In genomic region chr1:25728301-25728935, GRCh38 we compare ENCODE assay signal across 16 cellular contexts.
DNase-seq lines count a peak whose midpoint lies in the region; ATAC-seq and TF ChIP-seq lines count a peak whose summit lies in the region.
"Had no signal": no experiment of that assay in that cellular context is flagged by ENCODE, and none has a peak within 500 bp of the region (broad histone marks: within the 10 kb centered on the region; RNA-seq: fewer than 3 reads in every experiment).

No MANE protein-coding gene starts in this region.

- H3K4me2 ChIP-seq in BLaER1 (peak overlapping the region; percentile 7; the same call in 1 of the 2 replicates), osteoblast (ENCODE audit: insufficient read depth, low read length) (no peak overlapping the region)

- H3K4me3 ChIP-seq in BLaER1 = no peak overlapping the region
- H3K4me3 ChIP-seq in Peyer's patch = no peak overlapping the region
- H3K4me3 ChIP-seq in osteoblast (ENCODE audit: insufficient read depth, low read length) = no peak overlapping the region
- H3K4me3 ChIP-seq: GM12878, left lung had no signal

- H3K9ac ChIP-seq in BLaER1 = no peak overlapping the region

- H3K9me3 Mint-ChIP-seq in glutamatergic neuron (ENCODE audit: unreplicated experiment) = peaks cover 2% of the 10 kb centered on the region
- H3K9me3 Mint-ChIP-seq: activated naive CD4-positive, alpha-beta T cell treated with anti-CD3 and anti-CD28 coated beads for 36 hours; naive thymus-derived CD8-positive, alpha-beta T cell had no signal

- DNase-seq in Peyer's patch (no peak), glutamatergic neuron (no peak), osteoblast (ENCODE audit: insufficient read length, low spot score, missing footprints) (peak; percentile 19), T-helper 2 cell (no peak)
- DNase-seq: activated CD4-positive, alpha-beta T cell treated with anti-CD3 and anti-CD28 coated beads for 48 hours; activated CD8-positive, alpha-beta memory T cell treated with anti-CD3 and anti-CD28 coated beads, Interleukin-2, amount 50 U/mL, for 48 hours; activated naive CD4-positive, alpha-beta T cell treated with anti-CD3 and anti-CD28 coated beads for 36 hours; naive thymus-derived CD8-positive, alpha-beta T cell; NCI-H2029 treated with DMSO at 0.1 percent for 48 hours; stimulated activated CD4-positive, alpha-beta T cell treated with anti-CD3 and anti-CD28 coated beads, Interleukin-1b, Interleukin-23, amount 100 ng/mL, for 48 hours had no signal

- H3K27ac Mint-ChIP-seq in glutamatergic neuron (ENCODE audit: unreplicated experiment) = peak overlapping the region; percentile 55
- H3K27ac Mint-ChIP-seq: activated naive CD4-positive, alpha-beta T cell treated with anti-CD3 and anti-CD28 coated beads for 36 hours had no signal

- H3K27me3 Mint-ChIP-seq in glutamatergic neuron (ENCODE audit: unreplicated experiment) = peaks cover 3% of the 10 kb centered on the region

- no peak for TF ChIP-seq POLR2A in Peyer's patch (IDR thresholded peaks at IDR 0.05)

- H4K20me1 ChIP-seq in BLaER1 = no peaks in the 10 kb centered on the region
- no peaks in the 10 kb centered on the region for H4K20me1 ChIP-seq in osteoblast (ENCODE audit: insufficient read depth, low read length)

- ATAC-seq in HG03469 (IDR thresholded peaks at IDR 0.05; ENCODE audit: unreplicated experiment) (no peak), HG02642 (IDR thresholded peaks at IDR 0.05; ENCODE audit: poor library complexity, unreplicated experiment) (no peak), HG03097 (IDR thresholded peaks at IDR 0.05; ENCODE audit: low FRiP score, unreplicated experiment) (no peak)
- ATAC-seq: GM12878; naive thymus-derived CD8-positive, alpha-beta T cell had no signal

- no peak overlapping the region for H2AFZ ChIP-seq in osteoblast (ENCODE audit: low read length)

- H3K4me1 Mint-ChIP-seq in glutamatergic neuron (ENCODE audit: low read depth, unreplicated experiment) = peaks cover 29% of the 10 kb centered on the region

- TF ChIP-seq CTCF in Peyer's patch (IDR thresholded peaks at IDR 0.05) = no peak
- no peak for TF ChIP-seq CTCF in glutamatergic neuron (IDR thresholded peaks at IDR 0.05; ENCODE audit: partially characterized antibody, unreplicated experiment)
- no peak for TF ChIP-seq CTCF in osteoblast (IDR thresholded peaks at IDR 0.05; ENCODE audit: extremely low read depth, low read depth, low read length)

- H3K36me3 Mint-ChIP-seq in glutamatergic neuron (ENCODE audit: unreplicated experiment) = no peaks in the 10 kb centered on the region

- H3K36me3 ChIP-seq in BLaER1 = no peaks in the 10 kb centered on the region
- H3K36me3 ChIP-seq in Peyer's patch = no peaks in the 10 kb centered on the region
- no peaks in the 10 kb centered on the region for H3K36me3 ChIP-seq in osteoblast (ENCODE audit: insufficient read depth, low read length)
- H3K36me3 ChIP-seq: left lung had no signal

- peaks cover 39% of the 10 kb centered on the region for H3K4me1 ChIP-seq in BLaER1
- H3K4me1 ChIP-seq in Peyer's patch = peaks cover 0 to 23% (median 11%) of the 10 kb centered on the region in 4 donors
- peaks cover 6% of the 10 kb centered on the region for H3K4me1 ChIP-seq in osteoblast (ENCODE audit: insufficient read depth, low read length)

- H3K4me3 Mint-ChIP-seq in glutamatergic neuron (ENCODE audit: unreplicated experiment) = no peak overlapping the region
- H3K4me3 Mint-ChIP-seq: activated naive CD4-positive, alpha-beta T cell treated with anti-CD3 and anti-CD28 coated beads for 36 hours had no signal

- H3K27ac ChIP-seq in BLaER1 = no peak overlapping the region
- peak overlapping the region in 3 of 4 donors; percentile 3 to 61 (median 44) for H3K27ac ChIP-seq in Peyer's patch
- no peak overlapping the region for H3K27ac ChIP-seq in osteoblast (ENCODE audit: low read depth, low read length)

- H3K9me3 ChIP-seq in BLaER1 = no peaks in the 10 kb centered on the region
- H3K9me3 ChIP-seq in Peyer's patch = no peaks in the 10 kb centered on the region
- no peaks in the 10 kb centered on the region for H3K9me3 ChIP-seq in osteoblast (ENCODE audit: low read depth, low read length)
- H3K9me3 ChIP-seq: left lung had no signal

- no peaks in the 10 kb centered on the region for H3K79me2 ChIP-seq in osteoblast (ENCODE audit: insufficient read depth, low read length)

- no peaks in the 10 kb centered on the region for H3K27me3 ChIP-seq in BLaER1
- no peaks in the 10 kb centered on the region for H3K27me3 ChIP-seq in Peyer's patch
- H3K27me3 ChIP-seq in osteoblast (ENCODE audit: insufficient read depth, low read length) = peaks cover 17% of the 10 kb centered on the region
- H3K27me3 ChIP-seq: left lung had no signal

Comparison
In these comparisons a context has a peak if more than half of its experiments do, and no peak if none do; other contexts are left out.
1. H3K27ac ChIP-seq: peak in Peyer's patch (3 of 4); none in BLaER1 (single experiment) and osteoblast (single experiment).